Comparison of ENCODE assay signal across 13 cellular contexts in the genomic region with DNA sequence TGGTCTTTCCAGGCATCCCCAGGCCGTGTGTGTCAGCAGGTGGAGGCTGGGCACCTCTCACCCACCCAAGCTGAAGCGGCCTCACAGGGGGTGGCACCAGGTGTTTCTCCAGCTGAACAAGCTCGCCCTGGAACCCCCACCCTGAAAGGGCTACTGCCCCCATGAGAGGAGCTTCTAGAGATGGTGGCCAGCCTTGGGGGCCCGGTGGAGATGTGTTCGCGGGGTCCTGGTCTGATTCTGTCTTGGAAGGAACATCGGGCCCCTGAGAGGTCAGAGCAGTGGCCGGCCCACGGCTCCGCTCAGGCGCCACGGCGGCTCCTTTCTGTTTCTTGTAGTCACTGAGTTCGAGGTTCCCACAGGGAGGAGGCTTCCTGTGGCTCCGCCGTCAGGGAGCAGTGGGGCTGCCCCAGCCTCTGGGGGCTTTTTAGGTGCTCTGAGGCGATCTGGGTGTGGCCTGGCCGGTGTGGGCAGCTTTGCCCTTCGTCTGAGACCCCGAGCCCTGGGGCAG. TPM values are rescaled to one million over a fixed set of nuclear protein-coding genes. Genes with fewer than 3 reads are reported as not detected.
DNase-seq lines count a peak whose midpoint lies in the region; ATAC-seq and TF ChIP-seq lines count a peak whose summit lies in the region.
"Had no signal": no experiment of that assay in that cellular context is flagged by ENCODE, and none has a peak within 500 bp of the region (broad histone marks: within the 10 kb centered on the region; RNA-seq: fewer than 3 reads in every experiment).

No MANE protein-coding gene starts in this region.

- no peaks in the 10 kb centered on the region for H3K9me3 ChIP-seq in tibial artery

- H3K27ac ChIP-seq in coronary artery (peak overlapping the region; percentile 8 to 68), tibial artery (peak overlapping the region; percentile 72 to 75)

- intact Hi-C loops in natural killer cell (cut with micrococcal nuclease) (no loop called here), tibial artery (cut with DNase I; ENCODE audit: low total_unique reads) (loop anchor here (5.0 kb wide), 1 partner anchor 33 kb away; no protein-coding TSS in a partner anchor)

- H3K36me3 ChIP-seq in tibial artery = peaks cover 0 to 4% (median 4%) of the 10 kb centered on the region in 3 donors

- ATAC-seq in activated T-cell treated with anti-CD3 and anti-CD28 coated beads, Interleukin-2, amount 50 U/mL, for 72 hours (replicated peaks in 1 of 2) = peak in 1 of 2 donors; percentile 42
- ATAC-seq in natural killer cell = no peak
- no peak for ATAC-seq in GM19452 (IDR thresholded peaks at IDR 0.05; ENCODE audit: unreplicated experiment)

- H3K27me3 ChIP-seq in tibial artery = no peaks in the 10 kb centered on the region

- no peaks in the 10 kb centered on the region for H3K9me3 Mint-ChIP-seq in activated T-cell treated with anti-CD3 and anti-CD28 coated beads, Interleukin-2, amount 50 U/mL, for 72 hours
- no peaks in the 10 kb centered on the region for H3K9me3 Mint-ChIP-seq in natural killer cell

- no peak overlapping the region for H3K4me3 ChIP-seq in coronary artery
- H3K4me3 ChIP-seq in tibial artery = no peak overlapping the region

- peak overlapping the region; percentile 80 for H3K27ac Mint-ChIP-seq in activated T-cell treated with anti-CD3 and anti-CD28 coated beads, Interleukin-2, amount 50 U/mL, for 72 hours
- H3K27ac Mint-ChIP-seq in natural killer cell = no peak overlapping the region

- peak overlapping the region; percentile 37 to 49 for H3K4me3 Mint-ChIP-seq in activated T-cell treated with anti-CD3 and anti-CD28 coated beads, Interleukin-2, amount 50 U/mL, for 72 hours
- H3K4me3 Mint-ChIP-seq in natural killer cell = peak overlapping the region; percentile 6

- DNase-seq in activated T-cell treated with anti-CD3 and anti-CD28 coated beads, Interleukin-2, amount 50 U/mL, for 72 hours = no peak
- DNase-seq in activated T-cell treated with anti-CD3 and anti-CD28 coated beads for 4 hours = no peak
- no peak for DNase-seq in coronary artery (ENCODE audit: low spot score)
- DNase-seq in natural killer cell = no peak
- DNase-seq in tibial artery = no peak
- no peak for DNase-seq in NCI-H524 (lab: John Stamatoyannopoulos, UW)
- DNase-seq in SIG-M5 (lab: John Stamatoyannopoulos, UW) = no peak
- DNase-seq: ACHN; activated CD4-positive, alpha-beta T cell treated with anti-CD3 and anti-CD28 coated beads, Interleukin-2, amount 50 U/mL, for 4 hours; left colon; NCI-H2227 treated with DMSO at 0.1 percent for 48 hours; SHP77 had no signal

- TF ChIP-seq CTCF in coronary artery (IDR thresholded peaks at IDR 0.05) = no peak
- TF ChIP-seq CTCF in natural killer cell (IDR thresholded peaks at IDR 0.05) = no peak
- no peak for TF ChIP-seq CTCF in tibial artery (IDR thresholded peaks at IDR 0.05)

- peaks cover 47% of the 10 kb centered on the region for H3K4me1 Mint-ChIP-seq in activated T-cell treated with anti-CD3 and anti-CD28 coated beads, Interleukin-2, amount 50 U/mL, for 72 hours (ENCODE audit: low read depth)
- peaks cover 16 to 33% of the 10 kb centered on the region in 2 donors for H3K4me1 Mint-ChIP-seq in natural killer cell

- H3K27me3 Mint-ChIP-seq in activated T-cell treated with anti-CD3 and anti-CD28 coated beads, Interleukin-2, amount 50 U/mL, for 72 hours (ENCODE audit: low read depth) = no peaks in the 10 kb centered on the region
- H3K27me3 Mint-ChIP-seq in natural killer cell (ENCODE audit: low read depth in 2 of 2) = no peaks in the 10 kb centered on the region

- peaks cover 5% of the 10 kb centered on the region in 2 donors for H3K36me3 Mint-ChIP-seq in activated T-cell treated with anti-CD3 and anti-CD28 coated beads, Interleukin-2, amount 50 U/mL, for 72 hours (ENCODE audit: insufficient read depth in 2 of 2)
- no peaks in the 10 kb centered on the region for H3K36me3 Mint-ChIP-seq in natural killer cell

- H3K4me1 ChIP-seq in tibial artery = peaks cover 9 to 100% (median 100%) of the 10 kb centered on the region in 4 donors

RNA-seq across cellular contexts. Expression of a gene that starts 46.9 kb away (rescaled TPM):
- total RNA-seq in activated T-cell treated with anti-CD3 and anti-CD28 coated beads, Interleukin-2, amount 50 U/mL, for 72 hours = 10 to 100 TPM; 28.5 to 32.3 TPM
- total RNA-seq in natural killer cell = 100 to 1,000 TPM in 2 of 3 donors, 10 to 100 TPM in 1; 96.9 to 145 (median 140) TPM
